In genomic region chr22:37887610-37888378, GRCh38 we compare ENCODE assay signal across 8 cellular contexts. TPM values are rescaled to one million over a fixed set of nuclear protein-coding genes. Genes with fewer than 3 reads are reported as not detected.
DNase-seq lines count a peak whose midpoint lies in the region; ATAC-seq and TF ChIP-seq lines count a peak whose summit lies in the region.

No MANE protein-coding gene starts in this region.

- no peak overlapping the region for H3K4me3 Mint-ChIP-seq in T-helper 2 cell treated with Interferon-gamma antibody and Interleukin-4, amounts not matched to agents 5 μg/mL and 100 μg/mL, for 36 hours
- no peak overlapping the region for H3K4me3 Mint-ChIP-seq in MCF 10A (ENCODE audit: unreplicated experiment)

- POLR2A ChIA-PET in MCF 10A (lab: Yijun Ruan, JAX), result interaction anchor here (0.7 to 6.0 kb wide), 22 partner anchors 8 to 314 kb away, joined by 3 to 124 read pairs (median 5); partner anchors contain the start of genes ANKRD54, C22orf23, EIF3L and GCAT

- H3K9me3 Mint-ChIP-seq in T-helper 2 cell treated with Interferon-gamma antibody and Interleukin-4, amounts not matched to agents 5 μg/mL and 100 μg/mL, for 36 hours, result no peaks in the 10 kb centered on the region
- no peaks in the 10 kb centered on the region for H3K9me3 Mint-ChIP-seq in MCF 10A (ENCODE audit: unreplicated experiment)

- H3K4me3 ChIP-seq in tibial artery, result no peak overlapping the region

- H3K36me3 Mint-ChIP-seq in T-helper 2 cell treated with Interferon-gamma antibody and Interleukin-4, amounts not matched to agents 5 μg/mL and 100 μg/mL, for 36 hours (ENCODE audit: low read depth), result peaks cover 40% of the 10 kb centered on the region
- H3K36me3 Mint-ChIP-seq in MCF 10A (ENCODE audit: insufficient read depth, unreplicated experiment), result peaks cover 91% of the 10 kb centered on the region

- peak overlapping the region; percentile 29 for H3K27ac Mint-ChIP-seq in T-helper 2 cell treated with Interferon-gamma antibody and Interleukin-4, amounts not matched to agents 5 μg/mL and 100 μg/mL, for 36 hours
- H3K27ac Mint-ChIP-seq in MCF 10A (ENCODE audit: low read depth, unreplicated experiment), result peak overlapping the region; percentile 84

- DNase-seq in T-helper 2 cell treated with Interferon-gamma antibody and Interleukin-4, amounts not matched to agents 5 μg/mL and 100 μg/mL, for 36 hours (ENCODE audit: low spot score), result no peak
- DNase-seq in T-helper 2 cell (no peak), MCF 10A (ENCODE audit: unreplicated experiment) (peak; percentile 94), left kidney (ENCODE audit: low read depth, low spot score) (peak; percentile 43), tibial artery (peak in 1 of 2 donors; percentile 60), activated gamma-delta T cell treated with Interleukin-2 at 50 U/mL for 16 hours (no peak), glomerular visceral epithelial cell (ENCODE audit: extremely low spot score) (no peak)

- H3K4me1 Mint-ChIP-seq in T-helper 2 cell treated with Interferon-gamma antibody and Interleukin-4, amounts not matched to agents 5 μg/mL and 100 μg/mL, for 36 hours (ENCODE audit: low read depth), result no peaks in the 10 kb centered on the region
- peaks cover 16% of the 10 kb centered on the region for H3K4me1 Mint-ChIP-seq in MCF 10A (ENCODE audit: insufficient read depth, unreplicated experiment)

- peaks cover 0 to 50% (median 34%) of the 10 kb centered on the region in 4 donors for H3K4me1 ChIP-seq in tibial artery

- ATAC-seq in HG03457 (IDR thresholded peaks at IDR 0.05; ENCODE audit: unreplicated experiment), result no peak

- intact Hi-C loops in MCF 10A (cut with micrococcal nuclease) (loop anchor here (1.0 kb wide), 3 partner anchors 18 to 78 kb away; no protein-coding TSS in a partner anchor), tibial artery (cut with DNase I; ENCODE audit: low total_unique reads) (loop anchor here (5.0 kb wide), 1 partner anchor 45 kb away; no protein-coding TSS in a partner anchor)

- no peaks in the 10 kb centered on the region for H3K9me3 ChIP-seq in tibial artery

- CTCF ChIA-PET in MCF 10A (lab: Yijun Ruan, JAX), result interaction anchor here (0.6 to 5.1 kb wide), 29 partner anchors 9 to 288 kb away, joined by 3 to 56 read pairs (median 4); partner anchors contain the start of genes ANKRD54, C22orf23, MICALL1 and POLR2F

- peaks cover 40 to 49% (median 44%) of the 10 kb centered on the region in 3 donors for H3K36me3 ChIP-seq in tibial artery

- no peaks in the 10 kb centered on the region for H3K27me3 Mint-ChIP-seq in T-helper 2 cell treated with Interferon-gamma antibody and Interleukin-4, amounts not matched to agents 5 μg/mL and 100 μg/mL, for 36 hours (ENCODE audit: low read depth)
- H3K27me3 Mint-ChIP-seq in MCF 10A (ENCODE audit: insufficient read depth, unreplicated experiment), result no peaks in the 10 kb centered on the region

- peak overlapping the region in 1 of 2 donors; percentile 32 for H3K27ac ChIP-seq in tibial artery

- H3K27me3 ChIP-seq in tibial artery, result no peaks in the 10 kb centered on the region

- BruUV-seq in MCF 10A (replicated peaks; lab: Mats Ljungman, UMichigan), result no TSS peak

- TF ChIP-seq CTCF in MCF 10A (IDR thresholded peaks at IDR 0.05; ENCODE audit: unreplicated experiment) (peak; percentile 56), tibial artery (IDR thresholded peaks at IDR 0.05) (peak; percentile 27 to 32)

RNA-seq across cellular contexts. Expression of gene MICALL1, which starts 18.3 kb away (rescaled TPM):
- 164 and 165 TPM in 2 replicates for total RNA-seq in MCF 10A (2022)

RNA-seq across cellular contexts. Expression of gene EIF3L, which starts 38.6 kb away (rescaled TPM):
- 395 and 505 TPM in 2 replicates for total RNA-seq in MCF 10A (2022)

RNA-seq across cellular contexts. Expression of gene ANKRD54, which starts 43.7 kb away (rescaled TPM):
- 26.0 and 26.7 TPM in 2 replicates for total RNA-seq in MCF 10A (2022)

Comparison
In these comparisons a context has a peak if more than half of its experiments do, and no peak if none do; other contexts are left out.
1. DNase-seq: peak in MCF 10A (single experiment) and left kidney (single experiment); none in T-helper 2 cell treated with Interferon-gamma antibody and Interleukin-4, amounts not matched to agents 5 μg/mL and 100 μg/mL, for 36 hours (single experiment), T-helper 2 cell (0 of 5), activated gamma-delta T cell treated with Interleukin-2 at 50 U/mL for 16 hours (single experiment) and glomerular visceral epithelial cell (single experiment).